ENCODE assay signal across 8 cellular contexts in the genomic region with DNA sequence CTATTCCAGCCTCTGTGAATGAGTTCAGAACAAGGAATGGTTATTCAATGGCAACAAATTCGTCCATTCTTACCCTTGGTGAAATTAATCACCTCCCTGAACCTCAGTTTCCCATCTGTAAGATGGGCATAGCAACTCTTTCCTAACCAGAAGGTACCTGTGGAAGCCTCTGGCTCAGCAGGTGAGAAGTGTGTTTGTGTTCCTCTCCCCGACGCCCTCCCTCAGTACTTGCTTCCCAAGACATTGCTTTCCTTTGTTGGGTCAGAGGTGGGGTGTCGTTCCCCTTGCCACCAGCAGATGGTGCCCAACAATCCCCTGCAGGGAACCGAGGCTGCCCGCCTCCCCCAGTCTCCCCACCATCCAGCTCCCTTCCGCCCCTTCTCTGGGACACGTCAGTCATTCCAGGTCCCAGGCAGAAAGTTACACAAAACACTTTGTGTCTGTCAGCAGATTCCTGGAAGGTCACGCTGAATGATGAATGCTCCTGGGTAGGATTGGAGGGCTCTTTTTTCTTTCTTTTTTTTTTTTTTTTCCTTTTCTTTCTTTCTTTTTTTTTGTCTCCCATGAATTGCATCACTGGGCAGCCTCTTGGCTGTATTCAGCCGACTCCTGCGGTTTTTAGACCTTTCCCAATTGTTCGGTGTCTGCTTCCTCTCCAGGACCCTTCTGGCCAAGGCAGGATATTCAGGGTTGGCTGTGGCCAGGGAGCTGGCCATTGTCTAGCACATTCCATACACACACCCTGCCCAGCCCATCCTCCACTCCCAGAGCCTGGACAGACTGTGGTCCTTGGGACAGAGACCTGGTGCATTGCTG.
DNase-seq lines count a peak whose midpoint lies in the region; ATAC-seq, FAIRE-seq and TF ChIP-seq lines count a peak whose summit lies in the region.

No MANE protein-coding gene starts in this region.

- H3F3A ChIP-seq in PC-3 (ENCODE audit: low read length, unreplicated experiment) (no peaks in the 10 kb centered on the region), neural progenitor cell (ENCODE audit: low read depth) (peaks cover 16% of the 10 kb centered on the region)

- H3K9me3 Mint-ChIP-seq in neural progenitor cell = peaks cover 26% of the 10 kb centered on the region

- no peak for TF ChIP-seq POLR2A in GM12891 (IDR thresholded peaks at IDR 0.05; ENCODE audit: low read depth, low read length)

- intact Hi-C loops in PC-3 (cut with micrococcal nuclease) = loop anchor here (1.0 to 10.0 kb wide), 10 partner anchors 33 to 1144 kb away; no protein-coding TSS in a partner anchor

- H3K79me2 ChIP-seq in PC-3 (ENCODE audit: low read length) (no peaks in the 10 kb centered on the region), neural progenitor cell (ENCODE audit: low read depth) (no peaks in the 10 kb centered on the region)

- CTCF ChIA-PET in PC-3 (lab: Charles Lee) = interaction anchor here (0.5 to 1.0 kb wide), 7 partner anchors 8 to 854 kb away, joined by 3 to 7 read pairs (median 3); a partner anchor contains a TSS

- DNase-seq in GM12891 (ENCODE audit: insufficient read length, low spot score) (peak; percentile 43), PC-3 (peak; percentile 93), fibroblast of mammary gland (ENCODE audit: low read depth) (peak; percentile 92), neural progenitor cell (ENCODE audit: low spot score) (peak; percentile 92)
- DNase-seq in activated T-cell treated with anti-CD3 and anti-CD28 coated beads, Interleukin-2, amount 50 U/mL, for 48 hours = peak; percentile 72 to 79

- H3K4me1 Mint-ChIP-seq in neural progenitor cell = peaks cover 22% of the 10 kb centered on the region

- H4K20me1 ChIP-seq in PC-3 (ENCODE audit: low read length) = no peaks in the 10 kb centered on the region
- H4K20me1 ChIP-seq in neural progenitor cell (ENCODE audit: low read depth) = no peaks in the 10 kb centered on the region

- FAIRE-seq in GM12891 (lab: Jason Lieb, UNC) = peak; percentile 90

- peaks cover 6% of the 10 kb centered on the region for H3K36me3 Mint-ChIP-seq in neural progenitor cell

- H3K9ac ChIP-seq in PC-3 (ENCODE audit: low read length) = peak overlapping the region; percentile 14; the same call in 1 of the 2 replicates
- H3K9ac ChIP-seq in neural progenitor cell = no peak overlapping the region
- peak overlapping the region in 1 of 2 donors; percentile 13 for H3K9ac ChIP-seq in stomach smooth muscle (ENCODE audit: low read length in 2 of 2)

- H3K27ac ChIP-seq in 22Rv1 = no peak overlapping the region
- H3K27ac ChIP-seq in PC-3 (ENCODE audit: low read length) = peak overlapping the region; percentile 44
- H3K27ac ChIP-seq in neural progenitor cell = peak overlapping the region; percentile 13
- no peak overlapping the region for H3K27ac ChIP-seq in stomach smooth muscle (ENCODE audit: low read length)

- peaks cover 10% of the 10 kb centered on the region for H3K4me1 ChIP-seq in PC-3 (ENCODE audit: insufficient read depth, low read length)
- H3K4me1 ChIP-seq in neural progenitor cell = peaks cover 13% of the 10 kb centered on the region
- peaks cover 5% of the 10 kb centered on the region for H3K4me1 ChIP-seq in stomach smooth muscle (ENCODE audit: control insufficient read depth, insufficient read depth, low read length)

- H3K9me3 ChIP-seq in PC-3 (ENCODE audit: low read length) (0 out of 2 replicates have a peak, but pooled peaks cover 2% of the 10 kb centered on the region), neural progenitor cell (ENCODE audit: low read depth) (no peaks in the 10 kb centered on the region), stomach smooth muscle (ENCODE audit: control insufficient read depth in 2 of 2, low read length in 2 of 2) (no peaks in the 10 kb centered on the region)

- no peaks in the 10 kb centered on the region for H3K9me2 ChIP-seq in PC-3 (replicated peaks; ENCODE audit: low read length)

- peak overlapping the region; percentile 46 for H3K4me2 ChIP-seq in PC-3 (ENCODE audit: low read length)
- H3K4me2 ChIP-seq in neural progenitor cell = peak overlapping the region; percentile 30

- peak overlapping the region; percentile 91 for H3K27ac Mint-ChIP-seq in neural progenitor cell

- H3K27me3 ChIP-seq in PC-3 (ENCODE audit: low read length) (no peaks in the 10 kb centered on the region), neural progenitor cell (no peaks in the 10 kb centered on the region), stomach smooth muscle (ENCODE audit: control insufficient read depth in 1 of 2, insufficient read depth in 2 of 2, low read length in 2 of 2) (no peaks in the 10 kb centered on the region)

- H2AFZ ChIP-seq in PC-3 (ENCODE audit: low read length) (peak overlapping the region; percentile 36; the same call in 1 of the 2 replicates), neural progenitor cell (replicated peaks) (peak overlapping the region; percentile 70)

- BruUV-seq in PC-3 (replicated peaks; lab: Mats Ljungman, UMichigan) = no TSS peak

- H3K4me3 Mint-ChIP-seq in neural progenitor cell = peak overlapping the region; percentile 48

- H3K4me3 ChIP-seq in PC-3 (ENCODE audit: low read length) (no peak overlapping the region), fibroblast of mammary gland (ENCODE audit: control insufficient read depth, low read depth, low read length) (no peak overlapping the region), neural progenitor cell (no peak overlapping the region), stomach smooth muscle (ENCODE audit: low read length in 2 of 2) (peak overlapping the region; percentile 14 to 57)

- POLR2A ChIA-PET in PC-3 (lab: Charles Lee; ENCODE audit: unreplicated experiment) = interaction anchor here (0.5 kb wide), 1 partner anchor 1807 kb away, joined by 3 read pairs; no protein-coding TSS in a partner anchor

- ATAC-seq in HG03196 (IDR thresholded peaks at IDR 0.05; ENCODE audit: unreplicated experiment) (peak; percentile 37), PC-3 (peak; percentile 96)

- peak; percentile 93 for TF ChIP-seq CTCF in 22Rv1 (IDR thresholded peaks at IDR 0.05)
- peak; percentile 94 for TF ChIP-seq CTCF in PC-3 (conservative IDR thresholded peaks at IDR 0.05; ENCODE audit: low read depth, low read length)
- TF ChIP-seq CTCF in fibroblast of mammary gland (conservative IDR thresholded peaks at IDR 0.05; ENCODE audit: control insufficient read depth, insufficient read depth, low read depth, low read length) = peak; percentile 98
- TF ChIP-seq CTCF in neural progenitor cell (IDR thresholded peaks at IDR 0.05) = peak; percentile 93

- H3K27me3 Mint-ChIP-seq in neural progenitor cell (ENCODE audit: insufficient read depth, low read depth) = peaks cover 8% of the 10 kb centered on the region

- H3K36me3 ChIP-seq in PC-3 (ENCODE audit: low read depth, low read length) = no peaks in the 10 kb centered on the region
- H3K36me3 ChIP-seq in neural progenitor cell = no peaks in the 10 kb centered on the region
- no peaks in the 10 kb centered on the region for H3K36me3 ChIP-seq in stomach smooth muscle (ENCODE audit: control insufficient read depth in 2 of 2, insufficient read depth in 2 of 2, low read length in 2 of 2)

TF ChIP-seq in GM12891, 5 proteins besides CTCF, POLR2A, EP300 and RAD21:
- TF ChIP-seq SPI1 (IDR thresholded peaks at IDR 0.05; ENCODE audit: low read depth, low read length) (0 out of 2 replicates have a peak, but pooled peaks have one; percentile 10), POLR2AphosphoS5 (IDR thresholded peaks at IDR 0.05; ENCODE audit: low read depth, low read length) (no peak), POU2F2 (IDR thresholded peaks at IDR 0.05; ENCODE audit: low read depth, low read length) (no peak), PAX5 (IDR thresholded peaks at IDR 0.05; ENCODE audit: insufficient read depth, low read length, severe bottlenecking) (no peak)

Comparison
In these comparisons a context has a peak if more than half of its experiments do, and no peak if none do; other contexts are left out.
1. H3K27ac ChIP-seq: peak in PC-3 (single experiment) and neural progenitor cell (single experiment); none in 22Rv1 (single experiment) and stomach smooth muscle (single experiment).
2. DNase-seq: peak in every context shown above with its lines; median percentile 93 in PC-3; 92 in fibroblast of mammary gland; 92 in neural progenitor cell; 76 in activated T-cell treated with anti-CD3 and anti-CD28 coated beads, Interleukin-2, amount 50 U/mL, for 48 hours; 43 in GM12891.
3. H3K4me3 ChIP-seq: peak in stomach smooth muscle (2 of 2); none in PC-3 (single experiment), fibroblast of mammary gland (single experiment) and neural progenitor cell (single experiment).
4. Peak in every context shown above with its lines, with median percentiles within 50 percentile points of each other: CTCF ChIP-seq.